In the genomic region with DNA sequence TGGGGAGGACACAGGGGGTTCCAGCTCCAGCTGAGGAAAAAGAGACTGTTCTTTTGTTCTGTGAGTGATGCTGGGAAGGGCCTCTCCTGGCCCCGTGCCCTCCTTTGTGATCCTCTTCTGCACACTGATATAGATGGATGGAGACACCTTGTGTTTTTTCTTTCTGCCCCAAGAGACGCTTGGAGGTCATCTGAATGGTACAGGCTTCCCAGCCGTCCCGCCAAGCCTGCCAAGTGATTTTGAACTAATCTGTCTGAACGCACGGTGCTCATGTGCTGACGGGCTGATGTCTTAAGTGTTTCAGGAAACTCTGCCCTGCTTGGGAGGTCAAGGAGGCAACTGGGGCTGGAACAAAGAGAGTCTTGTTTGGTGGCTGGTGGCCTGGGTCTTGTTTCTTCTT, we compare ENCODE assay signal across 19 cellular contexts. TPM values are rescaled to one million over a fixed set of nuclear protein-coding genes. Genes with fewer than 3 reads are reported as not detected.
A peak's percentile ranks its signal among the peaks of the same experiment; 100 is the strongest.
DNase-seq lines count a peak whose midpoint lies in the region; ATAC-seq and TF ChIP-seq lines count a peak whose summit lies in the region.
"Had no signal": no experiment of that assay in that cellular context is flagged by ENCODE, and none has a peak within 500 bp of the region (broad histone marks: within the 10 kb centered on the region; RNA-seq: fewer than 3 reads in every experiment).

No MANE protein-coding gene starts in this region.

- no CpG with 5 or more reads among the region's 7 CpGs for WGBS in neuronal stem cell (ENCODE audit: extremely low coverage in 2 of 2, insufficient read length in 2 of 2, insufficient replicate concordance in 1 of 2), 2 donors
- 26 to 51% methylated on average over 7 of the region's 7 CpGs for WGBS in thyroid gland, 2 donors

- H3K79me1 ChIP-seq in neuronal stem cell (ENCODE audit: low read depth, low read length), result peaks cover 13% of the 10 kb centered on the region

- no peak overlapping the region for H2BK12ac ChIP-seq in neuronal stem cell (ENCODE audit: low read length)

- H3K4ac ChIP-seq in neuronal stem cell (ENCODE audit: low read length), result no peak overlapping the region

- intact Hi-C loops in thyroid gland (cut with DNase I), result no loop called here

- no peak overlapping the region for H3K18ac ChIP-seq in neuronal stem cell (ENCODE audit: low read length)

- H2BK120ac ChIP-seq in neuronal stem cell (ENCODE audit: low read depth, low read length), result no peak overlapping the region

- in situ Hi-C loops in SK-MEL-5 (cut with HindIII; ENCODE audit: low pct_unique_long_range_greater_than_20kb, low sequenced_read_pairs), result no loop called here

- no peak overlapping the region for H3K9ac ChIP-seq in neuronal stem cell (ENCODE audit: low read depth, low read length, poor library complexity)

- DNase-seq in SK-MEL-5 (ENCODE audit: low read depth, low spot score) (peak; percentile 81), globus pallidus (ENCODE audit: low spot score) (peak; percentile 60), neuronal stem cell (ENCODE audit: low spot score) (no peak), thyroid gland (peak; percentile 6 to 26), NCI-H1930 (lab: John Stamatoyannopoulos, UW) (no peak)
- DNase-seq: ACHN, DMS79, H9, NCI-H1092 treated with DMSO at 0.1 percent for 48 hours, NCI-H146, NCI-H2081 treated with DMSO at 0.1 percent for 48 hours, NCI-H226, NCI-H524, PC-3, RPMI8226, SIG-M5 had no signal

- H3K9me3 ChIP-seq in neuronal stem cell (replicated peaks in 1 of 2; ENCODE audit: control insufficient read depth in 2 of 2, insufficient read depth in 1 of 2, low read depth in 1 of 2, low read length in 2 of 2) (peaks cover 0 to 10% of the 10 kb centered on the region in 2 donors), thyroid gland (no peaks in the 10 kb centered on the region)

- H4K91ac ChIP-seq in neuronal stem cell (ENCODE audit: low read depth, low read length, poor library complexity), result no peak overlapping the region

- H2AFZ ChIP-seq in neuronal stem cell (ENCODE audit: low read length), result no peak overlapping the region

- no peak overlapping the region for H2BK15ac ChIP-seq in neuronal stem cell (ENCODE audit: low read length)

- TF ChIP-seq CTCF in thyroid gland (IDR thresholded peaks at IDR 0.05), result no peak

- H3K27me3 ChIP-seq in neuronal stem cell (ENCODE audit: control insufficient read depth in 3 of 3, insufficient read depth in 3 of 3, low read depth in 1 of 3, low read length in 3 of 3) (peaks cover 0 to 2% (median 0%) of the 10 kb centered on the region in 3 experiments), thyroid gland (no peaks in the 10 kb centered on the region)

- H3K4me2 ChIP-seq in neuronal stem cell (ENCODE audit: insufficient read depth, low read length, poor library complexity, severe bottlenecking), result no peak overlapping the region

- H3K4me3 ChIP-seq in neuronal stem cell (ENCODE audit: low read length in 2 of 2), result no peak overlapping the region
- H3K4me3 ChIP-seq in thyroid gland (replicated peaks in 1 of 3), result no peak overlapping the region

- H3K27ac ChIP-seq in neuronal stem cell (replicated peaks; ENCODE audit: low read length) (peak overlapping the region; percentile 28), thyroid gland (no peak overlapping the region)
- H3K27ac ChIP-seq: C4-2B had no signal

- H4K8ac ChIP-seq in neuronal stem cell (ENCODE audit: low read depth, low read length), result no peak overlapping the region

- no peak overlapping the region for H2BK5ac ChIP-seq in neuronal stem cell (ENCODE audit: low read length)

- no peak overlapping the region for H3K14ac ChIP-seq in neuronal stem cell (ENCODE audit: low read length)

- TF ChIP-seq POLR2A in thyroid gland (IDR thresholded peaks at IDR 0.05), result no peak

- H3K23ac ChIP-seq in neuronal stem cell (ENCODE audit: low read depth, low read length, poor library complexity), result no peak overlapping the region

- no peak overlapping the region for H2AK5ac ChIP-seq in neuronal stem cell (ENCODE audit: low read depth, low read length)

- H3K4me1 ChIP-seq in neuronal stem cell (ENCODE audit: control insufficient read depth in 2 of 2, insufficient read depth in 1 of 2, low read depth in 1 of 2, low read length in 2 of 2) (peaks cover 13 to 31% of the 10 kb centered on the region in 2 donors), thyroid gland (no peaks in the 10 kb centered on the region)

- ATAC-seq in HG03460 (IDR thresholded peaks at IDR 0.05; ENCODE audit: unreplicated experiment) (no peak), GM19351 (IDR thresholded peaks at IDR 0.05; ENCODE audit: unreplicated experiment) (no peak)
- ATAC-seq: PC-3 had no signal

- H3K36me3 ChIP-seq in neuronal stem cell (replicated peaks in 1 of 2; ENCODE audit: control insufficient read depth in 2 of 2, insufficient read depth in 2 of 2, low read length in 2 of 2) (peaks cover 22 to 88% of the 10 kb centered on the region in 2 donors), thyroid gland (no peaks in the 10 kb centered on the region)

RNA-seq across cellular contexts. Expression of a gene that starts 57.5 kb away (rescaled TPM):
- 1.3 and 1.4 TPM in 2 replicates for total RNA-seq in SK-MEL-5 (2014; rRNA removed; shearing (Covaris generic))
- polyA plus RNA-seq in SK-MEL-5 (2015; cell fraction: cytosol; rRNA removed), result 0.86 and 1.3 TPM in 2 replicates
- polyA plus RNA-seq in SK-MEL-5 (2015; cell fraction: nucleus; rRNA removed), result 0.34 and 2.4 TPM in 2 replicates
- polyA plus RNA-seq in neuronal stem cell (2013, experiment 1 of 2), result 79.5 TPM
- polyA plus RNA-seq in neuronal stem cell (2013, experiment 2 of 2), result 90.7 TPM
- total RNA-seq in thyroid gland, result 1 to 10 TPM; 1.9 to 2.8 (median 2.3) TPM

Comparison
In these comparisons a context has a peak if more than half of its experiments do, and no peak if none do; other contexts are left out.
1. DNase-seq: peak in SK-MEL-5 (single experiment), globus pallidus (single experiment) and thyroid gland (2 of 2); none in neuronal stem cell (single experiment) and NCI-H1930 (0 of 2).